ENCODE assay signal across 16 cellular contexts in genomic region chr4:76666940-76667532, GRCh38.
DNase-seq lines count a peak whose midpoint lies in the region; ATAC-seq and FAIRE-seq lines count a peak whose summit lies in the region.
"Had no signal": no experiment of that assay in that cellular context is flagged by ENCODE, and none has a peak within 500 bp of the region (broad histone marks: within the 10 kb centered on the region; RNA-seq: fewer than 3 reads in every experiment).

No MANE protein-coding gene starts in this region.

- FAIRE-seq in small intestine (lab: Jason Lieb, UNC): no peak

- H3K4me1 Mint-ChIP-seq in activated T-helper 17 cell treated with anti-CD3 and anti-CD28 coated beads, Interleukin-2, amount 50 U/mL, for 72 hours: peaks cover 6% of the 10 kb centered on the region

- H3K27ac Mint-ChIP-seq in activated T-helper 17 cell treated with anti-CD3 and anti-CD28 coated beads, Interleukin-2, amount 50 U/mL, for 72 hours: no peak overlapping the region
- H3K27ac Mint-ChIP-seq: activated T-helper 2 cell treated with anti-CD3 and anti-CD28 coated beads, Interferon-gamma antibody, Interleukin-2, Interleukin-4, amounts not matched to agents 10 μg/mL and 5 μg/mL and 100 μg/mL, durations not matched to agents 14 hours and 24 hours and 36 hours; CD8-positive, alpha-beta memory T cell; naive B cell had no signal

- DNase-seq in small intestine: peak; percentile 61
- DNase-seq in NCI-H82 (lab: John Stamatoyannopoulos, UW): no peak
- no peak for DNase-seq in DMS 273 (lab: John Stamatoyannopoulos, UW; ENCODE audit: unreplicated experiment)
- no peak for DNase-seq in DMS79 (lab: John Stamatoyannopoulos, UW)
- DNase-seq: brain microvascular endothelial cell; CD8-positive, alpha-beta memory T cell; naive B cell; NCI-H1105 treated with DMSO at 0.1 percent for 48 hours; NCI-H526 treated with DMSO at 0.1 percent for 48 hours; sigmoid colon; SK-N-SH had no signal

- WGBS in small intestine, 3 donors: 40 to 60% (median 54%) methylated on average over 5 of the region's 5 CpGs

- no peak overlapping the region for H3K4me3 Mint-ChIP-seq in activated T-helper 17 cell treated with anti-CD3 and anti-CD28 coated beads, Interleukin-2, amount 50 U/mL, for 72 hours
- H3K4me3 Mint-ChIP-seq: naive B cell had no signal

- peaks cover 7% of the 10 kb centered on the region for H3K27me3 Mint-ChIP-seq in activated T-helper 17 cell treated with anti-CD3 and anti-CD28 coated beads, Interleukin-2, amount 50 U/mL, for 72 hours

- no peaks in the 10 kb centered on the region for H3K36me3 Mint-ChIP-seq in activated T-helper 17 cell treated with anti-CD3 and anti-CD28 coated beads, Interleukin-2, amount 50 U/mL, for 72 hours (ENCODE audit: low read depth)
- H3K36me3 Mint-ChIP-seq: CD8-positive, alpha-beta memory T cell; naive B cell had no signal

- peak overlapping the region; percentile 76 to 86 for H3K27ac ChIP-seq in small intestine (ENCODE audit: low read depth in 1 of 2, low read length in 1 of 2)
- H3K27ac ChIP-seq: brain microvascular endothelial cell, sigmoid colon, suprapubic skin had no signal

- H3K9me3 Mint-ChIP-seq in activated T-helper 17 cell treated with anti-CD3 and anti-CD28 coated beads, Interleukin-2, amount 50 U/mL, for 72 hours: no peaks in the 10 kb centered on the region
- H3K9me3 Mint-ChIP-seq: activated T-helper 2 cell treated with anti-CD3 and anti-CD28 coated beads, Interferon-gamma antibody, Interleukin-2, Interleukin-4, amounts not matched to agents 10 μg/mL and 5 μg/mL and 100 μg/mL, durations not matched to agents 14 hours and 24 hours and 36 hours; CD8-positive, alpha-beta memory T cell; naive B cell had no signal

- no peaks in the 10 kb centered on the region for H3K27me3 ChIP-seq in small intestine (ENCODE audit: control insufficient read depth in 2 of 2, insufficient read depth in 2 of 2, low read length in 2 of 2)
- H3K27me3 ChIP-seq: brain microvascular endothelial cell, sigmoid colon, suprapubic skin had no signal

- no peaks in the 10 kb centered on the region for H3K36me3 ChIP-seq in small intestine (ENCODE audit: control insufficient read depth in 2 of 2, insufficient read depth in 2 of 2, low read length in 2 of 2)
- H3K36me3 ChIP-seq: brain microvascular endothelial cell, sigmoid colon, suprapubic skin had no signal

- ATAC-seq in GM21381 (IDR thresholded peaks at IDR 0.05; ENCODE audit: unreplicated experiment) (peak; percentile 69), HG03095 (IDR thresholded peaks at IDR 0.05; ENCODE audit: unreplicated experiment) (peak; percentile 62)
- ATAC-seq in activated T-helper 17 cell treated with anti-CD3 and anti-CD28 coated beads, Interleukin-2, amount 50 U/mL, for 72 hours (replicated peaks): peak; percentile 62

- no peaks in the 10 kb centered on the region for H3K9me3 ChIP-seq in small intestine (ENCODE audit: control insufficient read depth, low read depth)
- H3K9me3 ChIP-seq: sigmoid colon, SK-N-SH, suprapubic skin had no signal

- H3K4me1 ChIP-seq in small intestine (ENCODE audit: control insufficient read depth in 2 of 2, insufficient read depth in 1 of 2, low read depth in 1 of 2, low read length in 1 of 2): peaks cover 8 to 14% of the 10 kb centered on the region in 2 donors
- H3K4me1 ChIP-seq: sigmoid colon, suprapubic skin had no signal

- H3K4me3 ChIP-seq in small intestine (ENCODE audit: low read depth in 1 of 2, low read length in 2 of 2): no peak overlapping the region
- H3K4me3 ChIP-seq: sigmoid colon, suprapubic skin had no signal
